25 cellular contexts compared by ENCODE assay signal in genomic region chr1:19517017-19517416, GRCh38.
"Had no signal": no experiment of that assay in that cellular context is flagged by ENCODE, and none has a peak within 500 bp of the region (broad histone marks: within the 10 kb centered on the region; RNA-seq: fewer than 3 reads in every experiment).

No MANE protein-coding gene starts in this region.

- H3K4me3 ChIP-seq: esophagus squamous epithelium, left ventricle myocardium inferior, lung, ovary, psoas muscle, smooth muscle cell, suprapubic skin, tibial artery had no signal

- H3K4me2 ChIP-seq: smooth muscle cell had no signal

- ATAC-seq: activated naive CD4-positive, alpha-beta T cell treated with anti-CD3 and anti-CD28 coated beads, Interleukin-2, amount 50 U/mL, for 72 hours; psoas muscle had no signal

- H3K27me3 ChIP-seq: esophagus squamous epithelium, ovary, suprapubic skin, tibial artery had no signal

- H3K9me3 ChIP-seq: esophagus squamous epithelium, left ventricle myocardium inferior, ovary, psoas muscle, suprapubic skin, tibial artery had no signal

- H3K4me3 Mint-ChIP-seq: activated CD4-positive, alpha-beta memory T cell treated with anti-CD3 and anti-CD28 coated beads, Interleukin-2, amount 10 ng/mL, durations not matched to agents 7 days and 5 days; activated CD4-positive, alpha-beta T cell treated with anti-CD3 and anti-CD28 coated beads, Interleukin-2, amount 10 ng/mL, durations not matched to agents 24 days and 14 days; activated T-cell treated with anti-CD3 and anti-CD28 coated beads, Interleukin-2, amount 50 U/mL, for 24 hours; nephron progenitor cell had no signal

- H3K27ac Mint-ChIP-seq: activated CD4-positive, alpha-beta memory T cell treated with anti-CD3 and anti-CD28 coated beads, Interleukin-2, amount 10 ng/mL, durations not matched to agents 7 days and 5 days; activated CD4-positive, alpha-beta T cell treated with anti-CD3 and anti-CD28 coated beads, Interleukin-2, amount 10 ng/mL, durations not matched to agents 24 days and 14 days; activated naive CD4-positive, alpha-beta T cell treated with anti-CD3 and anti-CD28 coated beads, Interleukin-2, amount 50 U/mL, for 72 hours; activated T-cell treated with anti-CD3 and anti-CD28 coated beads, Interleukin-2, amount 50 U/mL, for 24 hours; nephron progenitor cell had no signal

- DNase-seq: activated CD4-positive, alpha-beta memory T cell treated with anti-CD3 and anti-CD28 coated beads, Interleukin-2, amount 10 ng/mL, durations not matched to agents 7 days and 5 days; activated CD4-positive, alpha-beta T cell treated with anti-CD3 and anti-CD28 coated beads, Interleukin-2, amount 10 ng/mL, durations not matched to agents 24 days and 14 days; activated CD4-positive, CD25-positive, alpha-beta regulatory T cell treated with anti-CD3 and anti-CD28 coated beads, Interleukin-2, amount 50 U/mL, for 72 hours; activated CD8-positive, alpha-beta memory T cell treated with anti-CD3 and anti-CD28 coated beads, Interleukin-2, amount 50 U/mL, for 48 hours; activated gamma-delta T cell; activated T-cell treated with anti-CD3 and anti-CD28 coated beads, Interleukin-2, amount 50 U/mL, for 24 hours; effector CD8-positive, alpha-beta T cell; esophagus squamous epithelium; glutamatergic neuron; islet precursor cell; left ventricle myocardium inferior; nephron progenitor cell; ovary; psoas muscle; stimulated activated CD4-positive, alpha-beta T cell treated with anti-CD3 and anti-CD28 coated beads, Interleukin-1b, Interleukin-23, amount 100 ng/mL, for 48 hours; stimulated activated CD4-positive, alpha-beta T cell treated with anti-CD3 and anti-CD28 coated beads, Interleukin-4, amount 100 ng/mL, for 4 hours; stimulated activated CD8-positive, alpha-beta memory T cell treated with anti-CD3 and anti-CD28 coated beads, Interleukin-4, amount 100 ng/mL, for 48 hours; stimulated activated naive CD4-positive, alpha-beta T cell; tibial artery; WERI-Rb-1 had no signal

- H3K4me1 Mint-ChIP-seq: activated CD4-positive, alpha-beta memory T cell treated with anti-CD3 and anti-CD28 coated beads, Interleukin-2, amount 10 ng/mL, durations not matched to agents 7 days and 5 days; nephron progenitor cell had no signal

- H3K36me3 ChIP-seq: esophagus squamous epithelium, left ventricle myocardium inferior, ovary, suprapubic skin, tibial artery, WERI-Rb-1 had no signal

- H3K27ac ChIP-seq: epithelial cell of prostate, left ventricle myocardium inferior, ovary, psoas muscle, suprapubic skin, tibial artery, WERI-Rb-1 had no signal

- H3K27me3 Mint-ChIP-seq: activated CD4-positive, alpha-beta T cell treated with anti-CD3 and anti-CD28 coated beads, Interleukin-2, amount 10 ng/mL, durations not matched to agents 24 days and 14 days; activated T-cell treated with anti-CD3 and anti-CD28 coated beads, Interleukin-2, amount 50 U/mL, for 24 hours had no signal

- H3K4me1 ChIP-seq: psoas muscle had no signal
